Comparison of ENCODE assay signal across 8 cellular contexts in genomic region chr17:78839173-78839761, GRCh38. TPM values are rescaled to one million over a fixed set of nuclear protein-coding genes. Genes with fewer than 3 reads are reported as not detected.
DNase-seq lines count a peak whose midpoint lies in the region; ATAC-seq and TF ChIP-seq lines count a peak whose summit lies in the region.

No MANE protein-coding gene starts in this region.

- H3K36me3 ChIP-seq in mucosa of stomach (ENCODE audit: control insufficient read depth, insufficient read depth, low read length): peaks cover 12% of the 10 kb centered on the region

- H3K27me3 ChIP-seq in mucosa of stomach (ENCODE audit: control insufficient read depth, insufficient read depth, low read length): no peaks in the 10 kb centered on the region

- H3K4me1 ChIP-seq in mucosa of stomach (ENCODE audit: control insufficient read depth, insufficient read depth, low read length): peaks cover 25% of the 10 kb centered on the region

- no peak for TF ChIP-seq CTCF in GM10248 (IDR thresholded peaks at IDR 0.05; ENCODE audit: control extremely low read depth, extremely low read depth, low read depth, missing control alignments)

- POLR2A ChIA-PET in GM10248 (lab: Yijun Ruan, JAX): no interaction called here

- ATAC-seq in GM21447 (IDR thresholded peaks at IDR 0.05; ENCODE audit: unreplicated experiment) (no peak), HG02970 (IDR thresholded peaks at IDR 0.05; ENCODE audit: low FRiP score, unreplicated experiment) (no peak), HG03565 (IDR thresholded peaks at IDR 0.05; ENCODE audit: unreplicated experiment) (no peak)

- H3K9me3 ChIP-seq in mucosa of stomach (ENCODE audit: control insufficient read depth, low read length): no peaks in the 10 kb centered on the region

- H3K4me3 ChIP-seq in mucosa of stomach (ENCODE audit: low read length): peak overlapping the region; percentile 48

- CTCF ChIA-PET in GM10248 (lab: Yijun Ruan, JAX): interaction anchor here (1.4 kb wide), 1 partner anchor 29 kb away, joined by 4 read pairs; no protein-coding TSS in a partner anchor

- in situ Hi-C loops in Caki2 (cut with HindIII; ENCODE audit: low pct_unique_long_range_greater_than_20kb, low sequenced_read_pairs): loop anchor here (25.0 kb wide), 1 partner anchor 252 kb away; the partner anchor contains the start of gene DNAH17

- H3K9ac ChIP-seq in mucosa of stomach (ENCODE audit: low read length): peak overlapping the region; percentile 81

- DNase-seq in Caki2 (ENCODE audit: low read depth) (peak; percentile 15), M059J (ENCODE audit: low read depth) (peak; percentile 47), GM10248 (ENCODE audit: extremely low spot score) (no peak)
- DNase-seq in central memory CD4-positive, alpha-beta T cell: peak; percentile 39

RNA-seq across cellular contexts. Expression of gene USP36, which starts 1.3 kb away (rescaled TPM):
- total RNA-seq in Caki2 (2014; rRNA removed; shearing (Covaris generic); ENCODE audit: low replicate concordance): 28.8 and 32.9 TPM in 2 replicates
- total RNA-seq in M059J (2014; rRNA removed; shearing (Covaris generic)): 18.4 and 26.1 TPM in 2 replicates

RNA-seq across cellular contexts. Expression of gene CYTH1, which starts 57.2 kb away (rescaled TPM):
- 52.6 and 58.0 TPM in 2 replicates for total RNA-seq in Caki2 (2014; rRNA removed; shearing (Covaris generic); ENCODE audit: low replicate concordance)
- 5.9 and 13.8 TPM in 2 replicates for total RNA-seq in M059J (2014; rRNA removed; shearing (Covaris generic))
